In the genomic region with DNA sequence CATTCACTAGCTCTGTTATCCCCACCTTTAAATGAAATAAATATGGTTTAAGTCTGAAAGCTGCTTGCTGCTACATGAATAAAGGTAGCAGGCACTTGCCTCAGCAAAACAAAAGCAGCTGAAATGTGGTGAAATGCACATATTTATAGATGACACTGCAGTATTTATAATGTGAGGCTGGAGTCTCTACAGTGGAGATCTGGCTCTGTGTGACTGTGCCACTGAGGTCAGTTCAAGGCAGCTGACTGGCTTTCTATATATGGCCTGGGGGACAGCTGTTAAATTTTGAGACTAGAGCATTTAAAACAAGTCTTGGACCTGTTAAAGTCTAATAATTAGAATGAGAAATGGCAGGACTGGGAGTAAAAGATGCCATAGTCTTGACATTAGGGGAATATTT, we compare ENCODE assay signal across 25 cellular contexts.
DNase-seq lines count a peak whose midpoint lies in the region; ATAC-seq, FAIRE-seq and TF ChIP-seq lines count a peak whose summit lies in the region.
"Had no signal": no experiment of that assay in that cellular context is flagged by ENCODE, and none has a peak within 500 bp of the region (broad histone marks: within the 10 kb centered on the region; RNA-seq: fewer than 3 reads in every experiment).

No MANE protein-coding gene starts in this region.

- H3K36me3 ChIP-seq in HepG2 (replicated peaks in 1 of 2; ENCODE audit: control insufficient read depth in 1 of 2, insufficient read depth in 2 of 2, low read length in 2 of 2) (no peaks in the 10 kb centered on the region), right lobe of liver (no peaks in the 10 kb centered on the region), adipocyte (ENCODE audit: control insufficient read depth, insufficient read depth, low read length, severe bottlenecking) (no peaks in the 10 kb centered on the region), muscle layer of duodenum (ENCODE audit: control insufficient read depth in 1 of 2, insufficient read depth in 2 of 2, low read length in 2 of 2) (no peaks in the 10 kb centered on the region), transverse colon (no peaks in the 10 kb centered on the region)
- H3K36me3 ChIP-seq: BLaER1 treated with 17β-estradiol and CSF1 and Interleukin-3, amounts not matched to agents 10 nM and 100 nM; Peyer's patch had no signal

- H3K79me2 ChIP-seq in HepG2 (ENCODE audit: insufficient read depth, low read length): no peaks in the 10 kb centered on the region

- H3K9me3 ChIP-seq in HepG2 (ENCODE audit: low read length): no peaks in the 10 kb centered on the region
- no peaks in the 10 kb centered on the region for H3K9me3 ChIP-seq in right lobe of liver
- H3K9me3 ChIP-seq in adipocyte (ENCODE audit: control insufficient read depth, low read length): no peaks in the 10 kb centered on the region
- no peaks in the 10 kb centered on the region for H3K9me3 ChIP-seq in muscle layer of duodenum (ENCODE audit: control insufficient read depth in 1 of 2, low read length in 2 of 2)
- H3K9me3 ChIP-seq in transverse colon: no peaks in the 10 kb centered on the region
- H3K9me3 ChIP-seq: BLaER1 treated with 17β-estradiol and CSF1 and Interleukin-3, amounts not matched to agents 10 nM and 100 nM; Peyer's patch; SK-N-SH had no signal

- no peak for TF ChIP-seq RAD21 in HepG2 (CRISPR knock-in tag; IDR thresholded peaks at IDR 0.05)

- no peaks in the 10 kb centered on the region for H4K20me1 ChIP-seq in HepG2 (ENCODE audit: insufficient read depth, low read length)
- H4K20me1 ChIP-seq: BLaER1 treated with 17β-estradiol and CSF1 and Interleukin-3, amounts not matched to agents 10 nM and 100 nM had no signal

- TF ChIP-seq CTCF in HepG2 (CRISPR knock-in tag; IDR thresholded peaks at IDR 0.05) (no peak), right lobe of liver (IDR thresholded peaks at IDR 0.05) (no peak), transverse colon (IDR thresholded peaks at IDR 0.05) (no peak)

- no peaks in the 10 kb centered on the region for H3K27me3 ChIP-seq in HepG2 (ENCODE audit: control insufficient read depth in 1 of 2, insufficient read depth in 2 of 2, low read length in 2 of 2)
- H3K27me3 ChIP-seq in right lobe of liver: no peaks in the 10 kb centered on the region
- no peaks in the 10 kb centered on the region for H3K27me3 ChIP-seq in adipocyte (replicated peaks; ENCODE audit: control insufficient read depth, insufficient read depth, low read length)
- no peaks in the 10 kb centered on the region for H3K27me3 ChIP-seq in muscle layer of duodenum (ENCODE audit: low read depth, low read length)
- H3K27me3 ChIP-seq in transverse colon: no peaks in the 10 kb centered on the region
- H3K27me3 ChIP-seq: BLaER1 treated with 17β-estradiol and CSF1 and Interleukin-3, amounts not matched to agents 10 nM and 100 nM; Peyer's patch had no signal

- no peak for FAIRE-seq in HepG2 (lab: Jason Lieb, UNC)
- FAIRE-seq: D721Med, GM12891, GM18507, GM19239 had no signal

- H3K4me1 ChIP-seq in HepG2 (ENCODE audit: insufficient read depth, low read length) (no peaks in the 10 kb centered on the region), right lobe of liver (no peaks in the 10 kb centered on the region), adipocyte (ENCODE audit: control insufficient read depth, insufficient read depth, low read length) (peaks cover 4% of the 10 kb centered on the region), muscle layer of duodenum (ENCODE audit: control insufficient read depth in 1 of 2, insufficient read depth in 2 of 2, low read length in 2 of 2) (peaks cover 0 to 4% of the 10 kb centered on the region in 2 donors), transverse colon (peaks cover 0 to 13% (median 0%) of the 10 kb centered on the region in 4 donors)
- H3K4me1 ChIP-seq: Peyer's patch had no signal

- in situ Hi-C loops in HepG2 (cut with HindIII; ENCODE audit: extremely low pct_ligation_motif_present, low pct_unique_long_range_greater_than_20kb): no loop called here
- in situ Hi-C loops in transverse colon (cut with MboI; ENCODE audit: low pct_ligation_motif_present in 1 of 4, low pct_unique_long_range_greater_than_20kb in 1 of 4, low sequenced_read_pairs in 3 of 4): no loop called here

- TF ChIP-seq EP300 in HepG2 (IDR thresholded peaks at IDR 0.05; ENCODE audit: low read depth in 2 of 2, low read length in 2 of 2) (no peak), HepG2 (CRISPR knock-in tag; IDR thresholded peaks at IDR 0.05; ENCODE audit: borderline replicate concordance) (no peak), transverse colon (IDR thresholded peaks at IDR 0.05; ENCODE audit: low read depth) (no peak)

- no peak for TF ChIP-seq POLR2A in HepG2 (IDR thresholded peaks at IDR 0.05; ENCODE audit: insufficient read depth in 1 of 2, low read depth in 2 of 2, low read length in 2 of 2)
- no peak for TF ChIP-seq POLR2A in right lobe of liver (IDR thresholded peaks at IDR 0.05)
- TF ChIP-seq POLR2A in transverse colon (IDR thresholded peaks at IDR 0.05): no peak

- POLR2A ChIA-PET in HepG2 (lab: Yijun Ruan, JAX): no interaction called here

- H3K27ac ChIP-seq in HepG2 (ENCODE audit: extremely low read length, insufficient read depth, low read length) (no peak overlapping the region), right lobe of liver (no peak overlapping the region), muscle layer of duodenum (ENCODE audit: low read length) (peak overlapping the region; percentile 45), transverse colon (peak overlapping the region in 3 of 4 donors; percentile 8 to 44 (median 24))
- H3K27ac ChIP-seq: BLaER1 treated with 17β-estradiol and CSF1 and Interleukin-3, amounts not matched to agents 10 nM and 100 nM; Peyer's patch had no signal

- no peak overlapping the region for H2AFZ ChIP-seq in HepG2 (ENCODE audit: low read length)

- no peak overlapping the region for H3K4me3 ChIP-seq in HepG2 (replicated peaks in 1 of 3; ENCODE audit: insufficient read depth in 1 of 3, low read depth in 2 of 3, low read length in 3 of 3)
- H3K4me3 ChIP-seq in right lobe of liver: no peak overlapping the region
- H3K4me3 ChIP-seq in adipocyte (ENCODE audit: low read length): no peak overlapping the region
- no peak overlapping the region for H3K4me3 ChIP-seq in muscle layer of duodenum (ENCODE audit: low read depth in 1 of 2, low read length in 2 of 2)
- H3K4me3 ChIP-seq in transverse colon: no peak overlapping the region
- H3K4me3 ChIP-seq: BLaER1 treated with 17β-estradiol and CSF1 and Interleukin-3, amounts not matched to agents 10 nM and 100 nM; Peyer's patch had no signal

- H3K4me2 ChIP-seq in HepG2 (ENCODE audit: low read depth, low read length): no peak overlapping the region
- H3K4me2 ChIP-seq: BLaER1 treated with 17β-estradiol and CSF1 and Interleukin-3, amounts not matched to agents 10 nM and 100 nM; SK-N-SH had no signal

- CTCF ChIA-PET in HepG2 (lab: Yijun Ruan, JAX; ENCODE audit: low intra/inter-chr PET ratio, low total read pairs): no interaction called here

- DNase-seq in HepG2 (ENCODE audit: low spot score) (no peak), right lobe of liver (no peak), adipocyte (ENCODE audit: low read depth) (peak; percentile 7), transverse colon (no peak), DMS79 (lab: John Stamatoyannopoulos, UW) (no peak), NCI-H187 treated with DMSO at 0.1 percent for 48 hours (lab: John Stamatoyannopoulos, UW) (no peak), hepatic stellate cell (ENCODE audit: low spot score) (no peak)
- DNase-seq: 8988T; CD8-positive, alpha-beta memory T cell; GF-D8; H7; KBM-7; NCI-H1048; NCI-H1436 treated with DMSO at 0.1 percent for 48 hours; NCI-H2081 treated with DMSO at 0.1 percent for 48 hours; NCI-H524; Peyer's patch; Right ventricle myocardium superior; SK-N-SH had no signal

- intact Hi-C loops in HepG2 (cut with micrococcal nuclease; ENCODE audit: unreplicated experiment): no loop called here
- intact Hi-C loops in right lobe of liver (cut with DNase I): no loop called here
- intact Hi-C loops in transverse colon (cut with DNase I; ENCODE audit: low total_unique reads): no loop called here

- ATAC-seq in HepG2 (no peak), right lobe of liver (no peak)

- H3K9ac ChIP-seq in HepG2 (ENCODE audit: insufficient read depth, low read depth, low read length) (no peak overlapping the region), adipocyte (ENCODE audit: low read length) (no peak overlapping the region)
- H3K9ac ChIP-seq: BLaER1 treated with 17β-estradiol and CSF1 and Interleukin-3, amounts not matched to agents 10 nM and 100 nM; SK-N-SH had no signal

- BruUV-seq in HepG2 (replicated peaks; lab: Mats Ljungman, UMichigan): no TSS peak

TF ChIP-seq in HepG2, 621 proteins besides CTCF, POLR2A, EP300 and RAD21 (continues in another document):
- TF ChIP-seq KMT2A (CRISPR knock-in tag; IDR thresholded peaks at IDR 0.05) (no peak), ZNF790 (CRISPR knock-in tag; IDR thresholded peaks at IDR 0.05; ENCODE audit: borderline replicate concordance) (no peak), ARNT (IDR thresholded peaks at IDR 0.05) (no peak), MXI1 (IDR thresholded peaks at IDR 0.05; ENCODE audit: borderline replicate concordance, low read depth, low read length) (no peak), ZEB1 (IDR thresholded peaks at IDR 0.05; ENCODE audit: insufficient replicate concordance, low read depth) (no peak), NR2F6 (IDR thresholded peaks at IDR 0.05) (no peak), NR2F6 (CRISPR knock-in tag; IDR thresholded peaks at IDR 0.05) (no peak), PHF20 (CRISPR knock-in tag; IDR thresholded peaks at IDR 0.05) (no peak), MAFF (IDR thresholded peaks at IDR 0.05; ENCODE audit: low read depth, low read length) (peak; percentile 38), MAFK (conservative IDR thresholded peaks at IDR 0.05 in 1 of 2, IDR thresholded peaks at IDR 0.05 in 1 of 2; ENCODE audit: low read length in 2 of 2) (peak in 1 of 2 experiments; percentile 16; a peak in 2 of 4 replicates), EEA1 (CRISPR knock-in tag; IDR thresholded peaks at IDR 0.05; ENCODE audit: borderline replicate concordance) (no peak), NONO (IDR thresholded peaks at IDR 0.05) (no peak), NONO (CRISPR knock-in tag; conservative IDR thresholded peaks at IDR 0.05) (no peak)
- TF ChIP-seq, protein P1, sequence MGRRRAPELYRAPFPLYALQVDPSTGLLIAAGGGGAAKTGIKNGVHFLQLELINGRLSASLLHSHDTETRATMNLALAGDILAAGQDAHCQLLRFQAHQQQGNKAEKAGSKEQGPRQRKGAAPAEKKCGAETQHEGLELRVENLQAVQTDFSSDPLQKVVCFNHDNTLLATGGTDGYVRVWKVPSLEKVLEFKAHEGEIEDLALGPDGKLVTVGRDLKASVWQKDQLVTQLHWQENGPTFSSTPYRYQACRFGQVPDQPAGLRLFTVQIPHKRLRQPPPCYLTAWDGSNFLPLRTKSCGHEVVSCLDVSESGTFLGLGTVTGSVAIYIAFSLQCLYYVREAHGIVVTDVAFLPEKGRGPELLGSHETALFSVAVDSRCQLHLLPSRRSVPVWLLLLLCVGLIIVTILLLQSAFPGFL (CRISPR knock-in tag; IDR thresholded peaks at IDR 0.05): no peak

Comparison
In these comparisons a context has a peak if more than half of its experiments do, and no peak if none do; other contexts are left out.
1. H3K27ac ChIP-seq: peak in muscle layer of duodenum (single experiment) and transverse colon (3 of 4); none in HepG2 (single experiment) and right lobe of liver (0 of 3).